In the genomic region with DNA sequence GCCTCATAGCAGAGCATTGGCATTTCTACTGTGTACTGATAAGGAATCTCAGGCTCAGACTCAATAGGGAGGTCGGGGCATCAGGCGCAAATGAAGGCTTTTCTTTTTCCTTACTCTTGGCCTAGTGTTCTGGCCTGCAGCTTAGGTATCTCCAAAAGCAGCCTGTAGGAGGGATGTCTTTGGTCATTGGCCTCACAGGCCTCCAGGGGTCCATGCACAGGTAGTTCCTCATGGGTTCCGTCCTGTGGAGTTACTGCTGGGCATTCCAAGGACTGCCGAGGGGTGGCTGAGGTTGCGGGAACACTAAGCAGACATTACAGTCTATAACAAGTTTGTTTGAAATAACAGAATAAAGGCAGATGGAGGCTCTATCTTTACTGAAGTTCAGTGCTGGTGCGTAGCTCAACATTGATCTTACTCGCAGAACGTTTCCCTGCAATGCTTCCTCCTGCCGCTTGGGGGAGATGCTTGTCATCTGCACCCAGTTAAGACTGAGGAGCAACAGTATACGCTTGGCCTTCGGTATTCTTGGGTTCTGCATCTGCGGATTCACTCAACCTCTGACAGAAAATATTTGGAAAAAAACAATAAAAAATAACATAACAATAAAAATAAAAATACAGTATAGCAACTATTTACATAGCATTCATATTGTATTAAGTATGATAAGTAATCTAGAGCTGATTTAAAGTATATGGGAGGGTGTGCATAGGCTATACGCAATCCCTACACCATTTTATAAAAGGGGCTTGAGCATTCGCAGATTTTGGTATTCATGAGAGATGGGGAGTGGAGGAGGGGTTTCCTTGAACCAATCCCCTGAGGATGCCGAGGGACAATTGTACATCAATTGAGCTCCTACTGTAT, we compare ENCODE assay signal across 8 cellular contexts. TPM values are rescaled to one million over a fixed set of nuclear protein-coding genes. Genes with fewer than 3 reads are reported as not detected.
DNase-seq lines count a peak whose midpoint lies in the region; ATAC-seq and TF ChIP-seq lines count a peak whose summit lies in the region.

No MANE protein-coding gene starts in this region.

- no peaks in the 10 kb centered on the region for H4K20me1 ChIP-seq in OCI-LY3 (ENCODE audit: insufficient read depth, low read length)

- no peaks in the 10 kb centered on the region for H3K27me3 ChIP-seq in OCI-LY3 (ENCODE audit: low read depth, low read length)

- no peak overlapping the region for H3K4me3 ChIP-seq in OCI-LY3 (ENCODE audit: low read length)

- TF ChIP-seq CTCF in OCI-LY3 (IDR thresholded peaks at IDR 0.05; ENCODE audit: low read depth, low read length): peak; percentile 54

- H3K27ac ChIP-seq in OCI-LY3 (ENCODE audit: low read length): no peak overlapping the region

- no peak overlapping the region for H3K4me2 ChIP-seq in OCI-LY3 (ENCODE audit: low read length)

- ATAC-seq in HG02763 (IDR thresholded peaks at IDR 0.05; ENCODE audit: unreplicated experiment) (peak; percentile 30), HG03571 (IDR thresholded peaks at IDR 0.05; ENCODE audit: unreplicated experiment) (no peak)
- ATAC-seq in activated naive CD4-positive, alpha-beta T cell treated with anti-CD3 and anti-CD28 coated beads, Interleukin-2, amount 50 U/mL, for 72 hours: peak; percentile 68 to 79
- ATAC-seq in stimulated activated naive CD8-positive, alpha-beta T cell treated with anti-CD3 and anti-CD28 coated beads, Interleukin-15, Interleukin-2, amounts not matched to agents 100 U/mL and 50 U/mL, for 24 hours: peak; percentile 68

- no peaks in the 10 kb centered on the region for H3K9me3 Mint-ChIP-seq in activated naive CD4-positive, alpha-beta T cell treated with anti-CD3 and anti-CD28 coated beads, Interleukin-2, amount 50 U/mL, for 72 hours

- no peak overlapping the region for H3K9ac ChIP-seq in OCI-LY3 (ENCODE audit: low read length)

- DNase-seq in DMS153 (lab: John Stamatoyannopoulos, UW) (peak; percentile 12), DMS153 treated with DMSO at 0.1 percent for 48 hours (lab: John Stamatoyannopoulos, UW; ENCODE audit: unreplicated experiment) (no peak), islet precursor cell (peak; percentile 69)
- peak; percentile 48 for DNase-seq in activated naive CD4-positive, alpha-beta T cell treated with anti-CD3 and anti-CD28 coated beads, Interleukin-2, amount 50 U/mL, for 72 hours (ENCODE audit: low spot score in 2 of 2)
- peak; percentile 41 for DNase-seq in stimulated activated naive CD8-positive, alpha-beta T cell treated with anti-CD3 and anti-CD28 coated beads, Interleukin-15, Interleukin-2, amounts not matched to agents 100 U/mL and 50 U/mL, for 24 hours

- H3K9me3 ChIP-seq in OCI-LY3 (ENCODE audit: insufficient read depth, low read length): no peaks in the 10 kb centered on the region

- no peaks in the 10 kb centered on the region for H3K36me3 Mint-ChIP-seq in activated naive CD4-positive, alpha-beta T cell treated with anti-CD3 and anti-CD28 coated beads, Interleukin-2, amount 50 U/mL, for 72 hours

- peaks cover 35% of the 10 kb centered on the region for H3K4me1 ChIP-seq in OCI-LY3 (ENCODE audit: low read length)

- no peaks in the 10 kb centered on the region for H3K36me3 ChIP-seq in OCI-LY3 (replicated peaks; ENCODE audit: low read depth, low read length)

- H3K27ac Mint-ChIP-seq in activated naive CD4-positive, alpha-beta T cell treated with anti-CD3 and anti-CD28 coated beads, Interleukin-2, amount 50 U/mL, for 72 hours: peak overlapping the region in 1 of 2 donors; percentile 19

- H3K79me2 ChIP-seq in OCI-LY3 (ENCODE audit: low read length): no peaks in the 10 kb centered on the region

- H2AFZ ChIP-seq in OCI-LY3 (ENCODE audit: low read depth, low read length): no peak overlapping the region

RNA-seq across cellular contexts. Expression of a gene that starts 58.9 kb away (rescaled TPM):
- under 1 TPM in 1 of 2 donors, not detected in 1; 0.14 TPM for total RNA-seq in activated naive CD4-positive, alpha-beta T cell treated with anti-CD3 and anti-CD28 coated beads, Interleukin-2, amount 50 U/mL, for 72 hours
